In genomic region chr5:65823174-65823573, GRCh38 we compare ENCODE assay signal across 14 cellular contexts.
DNase-seq lines count a peak whose midpoint lies in the region; FAIRE-seq and TF ChIP-seq lines count a peak whose summit lies in the region.
"Had no signal": no experiment of that assay in that cellular context is flagged by ENCODE, and none has a peak within 500 bp of the region (broad histone marks: within the 10 kb centered on the region; RNA-seq: fewer than 3 reads in every experiment).

No MANE protein-coding gene starts in this region.

- H3K27ac Mint-ChIP-seq in HFFc6 (peak overlapping the region; percentile 72), type B pancreatic cell (no peak overlapping the region)
- H3K27ac Mint-ChIP-seq: activated naive CD4-positive, alpha-beta T cell treated with anti-CD3 and anti-CD28 coated beads, Interleukin-2, amount 10 ng/mL, durations not matched to agents 7 days and 5 days had no signal

- peaks cover 72% of the 10 kb centered on the region for H3K4me1 Mint-ChIP-seq in HFFc6 (ENCODE audit: low read depth)
- peaks cover 18% of the 10 kb centered on the region for H3K4me1 Mint-ChIP-seq in type B pancreatic cell (ENCODE audit: unreplicated experiment)

- no peak for FAIRE-seq in kidney (lab: Jason Lieb, UNC)

- H3K36me3 Mint-ChIP-seq in HFFc6 (ENCODE audit: low read depth) (peaks cover 43% of the 10 kb centered on the region), type B pancreatic cell (peaks cover 10% of the 10 kb centered on the region)

- H3K9me3 ChIP-seq in adipocyte (ENCODE audit: control insufficient read depth, low read length) (no peaks in the 10 kb centered on the region), kidney (ENCODE audit: control insufficient read depth in 1 of 2, low read length in 2 of 2) (no peaks in the 10 kb centered on the region), BE2C (no peaks in the 10 kb centered on the region), Peyer's patch (no peaks in the 10 kb centered on the region)

- intact Hi-C loops in kidney (cut with DNase I): no loop called here

- H3K27me3 ChIP-seq in adipocyte (replicated peaks; ENCODE audit: control insufficient read depth, insufficient read depth, low read length) (no peaks in the 10 kb centered on the region), BE2C (no peaks in the 10 kb centered on the region), Peyer's patch (no peaks in the 10 kb centered on the region)
- H3K27me3 ChIP-seq: cardiac muscle cell had no signal

- H3K4me3 Mint-ChIP-seq in HFFc6 (no peak overlapping the region), type B pancreatic cell (no peak overlapping the region)
- H3K4me3 Mint-ChIP-seq: activated naive CD4-positive, alpha-beta T cell treated with anti-CD3 and anti-CD28 coated beads, Interleukin-2, amount 10 ng/mL, durations not matched to agents 7 days and 5 days; H9 had no signal

- TF ChIP-seq CTCF in HFFc6 (IDR thresholded peaks at IDR 0.05) (no peak), kidney (IDR thresholded peaks at IDR 0.05; ENCODE audit: borderline replicate concordance, extremely low read depth, insufficient read depth) (no peak), BE2C (IDR thresholded peaks at IDR 0.05; ENCODE audit: low read depth, low read length) (no peak), type B pancreatic cell (conservative IDR thresholded peaks at IDR 0.05) (no peak), Peyer's patch (IDR thresholded peaks at IDR 0.05) (no peak)

- H3K27ac ChIP-seq in kidney (ENCODE audit: low read depth in 2 of 2, low read length in 2 of 2): peak overlapping the region; percentile 63 to 71
- H3K27ac ChIP-seq in Peyer's patch: peak overlapping the region in 2 of 4 donors; percentile 72 to 74
- H3K27ac ChIP-seq: cardiac muscle cell had no signal

- no peak overlapping the region for H3K9ac ChIP-seq in adipocyte (ENCODE audit: low read length)
- no peak overlapping the region for H3K9ac ChIP-seq in kidney (ENCODE audit: low read length in 2 of 2)

- DNase-seq in HFFc6: no peak
- DNase-seq in adipocyte (ENCODE audit: low read depth): peak; percentile 7
- DNase-seq in kidney: no peak
- DNase-seq in BE2C: no peak
- no peak for DNase-seq in amniotic stem cell (lab: John Stamatoyannopoulos, UW)
- DNase-seq in type B pancreatic cell (ENCODE audit: extremely low spot score, unreplicated experiment): no peak
- no peak for DNase-seq in Peyer's patch
- DNase-seq: activated CD4-positive, alpha-beta T cell treated with anti-CD3 and anti-CD28 coated beads for 48 hours; activated naive CD4-positive, alpha-beta T cell treated with anti-CD3 and anti-CD28 coated beads, Interleukin-2, amount 10 ng/mL, durations not matched to agents 7 days and 5 days; C1 segment of cervical spinal cord; H9; NCI-H524 treated with DMSO at 0.1 percent for 48 hours; OCI-M1 had no signal

- TF ChIP-seq POLR2A in Peyer's patch (IDR thresholded peaks at IDR 0.05): no peak

- no peak overlapping the region for H3K4me3 ChIP-seq in adipocyte (ENCODE audit: low read length)
- H3K4me3 ChIP-seq in kidney (ENCODE audit: low read length in 2 of 2): no peak overlapping the region
- no peak overlapping the region for H3K4me3 ChIP-seq in BE2C (ENCODE audit: low read depth, low read length)
- H3K4me3 ChIP-seq in Peyer's patch: no peak overlapping the region
- H3K4me3 ChIP-seq: cardiac muscle cell had no signal

- no peaks in the 10 kb centered on the region; the same call in 1 of the 2 replicates for H3K27me3 Mint-ChIP-seq in HFFc6 (ENCODE audit: insufficient read depth)
- H3K27me3 Mint-ChIP-seq in type B pancreatic cell: no peaks in the 10 kb centered on the region
- H3K27me3 Mint-ChIP-seq: activated naive CD4-positive, alpha-beta T cell treated with anti-CD3 and anti-CD28 coated beads, Interleukin-2, amount 10 ng/mL, durations not matched to agents 7 days and 5 days had no signal

- H3K4me1 ChIP-seq in adipocyte (ENCODE audit: control insufficient read depth, insufficient read depth, low read length) (peaks cover 9% of the 10 kb centered on the region), kidney (ENCODE audit: control insufficient read depth in 1 of 2, insufficient read depth in 1 of 2, low read depth in 1 of 2, low read length in 2 of 2) (no peaks in the 10 kb centered on the region), BE2C (no peaks in the 10 kb centered on the region), Peyer's patch (peaks cover 0 to 19% (median 4%) of the 10 kb centered on the region in 4 donors)

- H3K36me3 ChIP-seq in adipocyte (ENCODE audit: control insufficient read depth, insufficient read depth, low read length, severe bottlenecking) (peaks cover 1% of the 10 kb centered on the region), kidney (ENCODE audit: control insufficient read depth in 1 of 2, insufficient read depth in 2 of 2, low read length in 2 of 2) (no peaks in the 10 kb centered on the region), BE2C (peaks cover 12% of the 10 kb centered on the region), Peyer's patch (no peaks in the 10 kb centered on the region)
- H3K36me3 ChIP-seq: cardiac muscle cell had no signal

- H3K9me3 Mint-ChIP-seq in HFFc6 (no peaks in the 10 kb centered on the region), type B pancreatic cell (no peaks in the 10 kb centered on the region)
- H3K9me3 Mint-ChIP-seq: activated naive CD4-positive, alpha-beta T cell treated with anti-CD3 and anti-CD28 coated beads, Interleukin-2, amount 10 ng/mL, durations not matched to agents 7 days and 5 days; H9 had no signal
